In the genomic region with DNA sequence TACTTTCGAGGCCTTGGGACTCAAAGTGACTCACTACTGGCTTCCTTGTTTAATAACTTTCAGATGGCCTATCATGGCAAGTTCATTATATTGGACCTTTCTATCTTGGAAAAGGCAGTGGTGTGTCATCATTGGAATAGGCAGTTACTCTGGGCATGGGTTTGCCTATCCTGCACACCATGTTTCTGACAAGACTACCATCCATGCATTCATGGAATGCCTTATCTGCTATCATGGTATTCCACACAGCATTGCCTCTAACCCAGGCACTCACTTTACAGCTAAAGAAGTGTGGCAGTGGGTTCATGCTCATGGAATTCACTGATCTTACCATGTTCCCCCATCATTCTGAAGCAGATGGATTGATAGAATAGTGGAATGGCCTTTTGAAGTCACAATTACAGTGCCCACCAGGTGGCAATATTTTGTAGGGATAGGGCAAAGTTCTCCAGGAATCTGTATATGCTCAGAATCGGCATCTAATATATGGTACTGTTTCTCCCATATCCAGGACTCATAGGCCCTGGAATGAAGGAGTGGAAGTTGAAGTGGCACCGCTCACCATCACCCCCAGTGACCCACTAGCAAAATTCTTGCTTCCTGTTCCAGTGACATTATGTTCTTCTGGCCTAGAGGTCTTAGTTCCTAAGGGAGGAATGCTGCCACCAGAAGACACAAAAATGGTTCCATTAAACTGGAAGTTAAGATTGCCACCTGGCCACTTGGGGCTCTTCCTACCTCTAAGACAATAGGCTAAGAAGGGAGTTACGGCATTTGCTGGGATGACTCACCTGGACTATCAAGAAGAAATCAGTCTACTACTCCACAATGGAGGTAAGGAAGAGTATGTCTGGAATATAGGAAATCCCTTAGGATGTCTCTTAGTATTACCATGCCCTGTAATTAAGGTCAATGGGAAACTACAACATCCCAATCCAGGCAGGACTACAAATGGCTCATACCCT, we compare ENCODE assay signal across 12 cellular contexts.
A peak's percentile ranks its signal among the peaks of the same experiment; 100 is the strongest.
DNase-seq lines count a peak whose midpoint lies in the region; ATAC-seq and TF ChIP-seq lines count a peak whose summit lies in the region.
"Had no signal": no experiment of that assay in that cellular context is flagged by ENCODE, and none has a peak within 500 bp of the region (broad histone marks: within the 10 kb centered on the region; RNA-seq: fewer than 3 reads in every experiment).

No MANE protein-coding gene starts in this region.

- H3K27me3 ChIP-seq in dorsolateral prefrontal cortex: no peaks in the 10 kb centered on the region
- H3K27me3 ChIP-seq: BLaER1 treated with 17β-estradiol and CSF1 and Interleukin-3, amounts not matched to agents 10 nM and 100 nM had no signal

- H3K27ac Mint-ChIP-seq in endothelial cell (ENCODE audit: unreplicated experiment): no peak overlapping the region
- no peak overlapping the region for H3K27ac Mint-ChIP-seq in activated naive CD4-positive, alpha-beta T cell treated with anti-CD3 and anti-CD28 coated beads for 36 hours
- H3K27ac Mint-ChIP-seq: activated T-helper 17 cell treated with anti-CD3 and anti-CD28 coated beads, Interleukin-2, amount 50 U/mL, for 72 hours had no signal

- H3K4me1 Mint-ChIP-seq in endothelial cell (ENCODE audit: unreplicated experiment): no peaks in the 10 kb centered on the region
- no peaks in the 10 kb centered on the region for H3K4me1 Mint-ChIP-seq in activated naive CD4-positive, alpha-beta T cell treated with anti-CD3 and anti-CD28 coated beads for 36 hours (ENCODE audit: low read depth)
- H3K4me1 Mint-ChIP-seq: activated T-helper 17 cell treated with anti-CD3 and anti-CD28 coated beads, Interleukin-2, amount 50 U/mL, for 72 hours had no signal

- intact Hi-C loops in activated naive CD4-positive, alpha-beta T cell treated with anti-CD3 and anti-CD28 coated beads for 36 hours (cut with micrococcal nuclease): no loop called here
- intact Hi-C loops in dorsolateral prefrontal cortex (cut with DNase I): no loop called here

- H3K27me3 Mint-ChIP-seq in endothelial cell (ENCODE audit: unreplicated experiment): no peaks in the 10 kb centered on the region
- no peaks in the 10 kb centered on the region for H3K27me3 Mint-ChIP-seq in activated naive CD4-positive, alpha-beta T cell treated with anti-CD3 and anti-CD28 coated beads for 36 hours (ENCODE audit: low read depth)
- H3K27me3 Mint-ChIP-seq: activated T-helper 17 cell treated with anti-CD3 and anti-CD28 coated beads, Interleukin-2, amount 50 U/mL, for 72 hours had no signal

- CTCF ChIA-PET in HEK293T (lab: Yijun Ruan, JAX): no interaction called here
- CTCF ChIA-PET in activated naive CD4-positive, alpha-beta T cell treated with anti-CD3 and anti-CD28 coated beads for 36 hours (lab: Charles Lee): no interaction called here

- TF ChIP-seq CTCF in endothelial cell (IDR thresholded peaks at IDR 0.05; ENCODE audit: unreplicated experiment): peak; percentile 52
- TF ChIP-seq CTCF in dorsolateral prefrontal cortex (IDR thresholded peaks at IDR 0.05 in 54 of 56, conservative IDR thresholded peaks at IDR 0.05 in 2 of 56; ENCODE audit: low read depth in 1 of 56, partially characterized antibody in 56 of 56): peak in 12 of 56 donors; percentile 8 to 24 (median 14)
- TF ChIP-seq CTCF in GM20000 (IDR thresholded peaks at IDR 0.05; ENCODE audit: extremely low read depth, missing control alignments): no peak

- H3K27ac ChIP-seq in dorsolateral prefrontal cortex: no peak overlapping the region
- H3K27ac ChIP-seq: BLaER1 treated with 17β-estradiol and CSF1 and Interleukin-3, amounts not matched to agents 10 nM and 100 nM had no signal

- POLR2A ChIA-PET in HEK293T (lab: Yijun Ruan, JAX): no interaction called here

- no peak for ATAC-seq in GM19467 (IDR thresholded peaks at IDR 0.05; ENCODE audit: unreplicated experiment)
- ATAC-seq: activated T-helper 17 cell treated with anti-CD3 and anti-CD28 coated beads, Interleukin-2, amount 50 U/mL, for 72 hours had no signal

- DNase-seq in A172 (ENCODE audit: low spot score): peak; percentile 35
- DNase-seq in HEK293T (ENCODE audit: extremely low spot score): peak; percentile 14
- peak; percentile 31 to 64 for DNase-seq in NCI-H524 (lab: John Stamatoyannopoulos, UW)
- DNase-seq in endothelial cell (ENCODE audit: low spot score): peak; percentile 20
- DNase-seq in activated naive CD4-positive, alpha-beta T cell treated with anti-CD3 and anti-CD28 coated beads for 36 hours: no peak
- no peak for DNase-seq in dorsolateral prefrontal cortex
- DNase-seq in GM20000 (ENCODE audit: low spot score): no peak
- DNase-seq: effector CD8-positive, alpha-beta T cell; retina had no signal

- no peaks in the 10 kb centered on the region for H3K9me3 Mint-ChIP-seq in endothelial cell (ENCODE audit: unreplicated experiment)
- no peaks in the 10 kb centered on the region for H3K9me3 Mint-ChIP-seq in activated naive CD4-positive, alpha-beta T cell treated with anti-CD3 and anti-CD28 coated beads for 36 hours

- no peak overlapping the region for H3K4me3 ChIP-seq in dorsolateral prefrontal cortex
- H3K4me3 ChIP-seq: BLaER1 treated with 17β-estradiol and CSF1 and Interleukin-3, amounts not matched to agents 10 nM and 100 nM had no signal

- no peak overlapping the region for H3K4me3 Mint-ChIP-seq in endothelial cell (ENCODE audit: unreplicated experiment)
- no peak overlapping the region for H3K4me3 Mint-ChIP-seq in activated naive CD4-positive, alpha-beta T cell treated with anti-CD3 and anti-CD28 coated beads for 36 hours
- H3K4me3 Mint-ChIP-seq: activated T-helper 17 cell treated with anti-CD3 and anti-CD28 coated beads, Interleukin-2, amount 50 U/mL, for 72 hours had no signal

- no peaks in the 10 kb centered on the region for H3K36me3 Mint-ChIP-seq in endothelial cell (ENCODE audit: low read depth, unreplicated experiment)
- no peaks in the 10 kb centered on the region for H3K36me3 Mint-ChIP-seq in activated naive CD4-positive, alpha-beta T cell treated with anti-CD3 and anti-CD28 coated beads for 36 hours (ENCODE audit: low read depth)

TF ChIP-seq in HEK293T, 16 proteins besides CTCF, POLR2A, EP300 and RAD21:
- TF ChIP-seq SUZ12 (IDR thresholded peaks at IDR 0.05) (no peak), L3MBTL2 (conservative IDR thresholded peaks at IDR 0.05) (no peak)

Comparison
In these comparisons a context has a peak if more than half of its experiments do, and no peak if none do; other contexts are left out.
1. DNase-seq: peak in A172 (single experiment), HEK293T (single experiment), NCI-H524 (2 of 2) and endothelial cell (single experiment); none in activated naive CD4-positive, alpha-beta T cell treated with anti-CD3 and anti-CD28 coated beads for 36 hours (single experiment), dorsolateral prefrontal cortex (0 of 10) and GM20000 (single experiment).